8 cellular contexts compared by ENCODE assay signal in genomic region chr11:65858354-65859133, GRCh38. TPM values are rescaled to one million over a fixed set of nuclear protein-coding genes. Genes with fewer than 3 reads are reported as not detected.
A peak's percentile ranks its signal among the peaks of the same experiment; 100 is the strongest.
DNase-seq lines count a peak whose midpoint lies in the region; ATAC-seq and TF ChIP-seq lines count a peak whose summit lies in the region.

No MANE protein-coding gene starts in this region.

- H4K20me1 ChIP-seq in GM23248 (ENCODE audit: insufficient read depth) = peaks cover 23% of the 10 kb centered on the region; the same call in 1 of the 2 replicates

- 1% methylated on average over 32 of the region's 32 CpGs for WGBS in GM23248 (ENCODE audit: low coverage in 1 of 2, low lambda C conversion rate in 2 of 2, missing lambda C conversion rate in 2 of 2), 2 experiments

- H3K27ac ChIP-seq in GM23248 (peak overlapping the region; percentile 84), iPS-20b (ENCODE audit: low read length) (peak overlapping the region; percentile 42), thoracic aorta (peak overlapping the region; percentile 98)

- H3K27ac Mint-ChIP-seq in activated T-helper 17 cell treated with anti-CD3 and anti-CD28 coated beads, Interleukin-2, amount 50 U/mL, for 72 hours = peak overlapping the region; percentile 89

- H2AFZ ChIP-seq in GM23248 = peak overlapping the region; percentile 67

- H3K4me3 Mint-ChIP-seq in activated T-helper 17 cell treated with anti-CD3 and anti-CD28 coated beads, Interleukin-2, amount 50 U/mL, for 72 hours = peak overlapping the region; percentile 89

- no peaks in the 10 kb centered on the region for H3K27me3 Mint-ChIP-seq in activated T-helper 17 cell treated with anti-CD3 and anti-CD28 coated beads, Interleukin-2, amount 50 U/mL, for 72 hours

- TF ChIP-seq CTCF in AG09309 (IDR thresholded peaks at IDR 0.05; ENCODE audit: control insufficient read depth, insufficient read depth, low read depth, low read length, missing control alignments) (no peak), thoracic aorta (IDR thresholded peaks at IDR 0.05) (no peak)

- H3K9me3 Mint-ChIP-seq in activated T-helper 17 cell treated with anti-CD3 and anti-CD28 coated beads, Interleukin-2, amount 50 U/mL, for 72 hours = no peaks in the 10 kb centered on the region

- H3K9me3 ChIP-seq in GM23248 (ENCODE audit: low read depth) (no peaks in the 10 kb centered on the region), iPS-20b (ENCODE audit: insufficient read depth, low read depth, low read length) (no peaks in the 10 kb centered on the region), thoracic aorta (no peaks in the 10 kb centered on the region)

- peaks cover 78% of the 10 kb centered on the region for H3K36me3 Mint-ChIP-seq in activated T-helper 17 cell treated with anti-CD3 and anti-CD28 coated beads, Interleukin-2, amount 50 U/mL, for 72 hours (ENCODE audit: low read depth)

- H3K36me3 ChIP-seq in GM23248 (ENCODE audit: low read depth) (peaks cover 32% of the 10 kb centered on the region), iPS-20b (ENCODE audit: insufficient read depth, low read depth, low read length) (peaks cover 53% of the 10 kb centered on the region), thoracic aorta (peaks cover 42% of the 10 kb centered on the region)

- peak overlapping the region; percentile 66 for H3K9ac ChIP-seq in GM23248
- peak overlapping the region; percentile 85 for H3K9ac ChIP-seq in iPS-20b (ENCODE audit: low read depth, low read length)

- ATAC-seq in activated T-helper 17 cell treated with anti-CD3 and anti-CD28 coated beads, Interleukin-2, amount 50 U/mL, for 72 hours (replicated peaks) = no peak
- peak; percentile 28 for ATAC-seq in thoracic aorta (ENCODE audit: insufficient number of reproducible peaks, low FRiP score, low read depth)

- H3K4me1 ChIP-seq in GM23248 (ENCODE audit: insufficient read depth) = peaks cover 17% of the 10 kb centered on the region
- peaks cover 5% of the 10 kb centered on the region; the same call in 1 of the 2 replicates for H3K4me1 ChIP-seq in iPS-20b (ENCODE audit: insufficient read depth, low read length)
- H3K4me1 ChIP-seq in thoracic aorta (ENCODE audit: control insufficient read depth in 1 of 2, low read depth in 2 of 2) = peaks cover 24 to 46% of the 10 kb centered on the region in 2 donors

- H3K4me2 ChIP-seq in GM23248 (ENCODE audit: unreplicated experiment) = peak overlapping the region; percentile 94

- in situ Hi-C loops in GM23248 (cut with MboI) = no loop called here

- H3K27me3 ChIP-seq in GM23248 (replicated peaks; ENCODE audit: insufficient read depth) (no peaks in the 10 kb centered on the region), iPS-20b (ENCODE audit: insufficient read depth, low read length) (no peaks in the 10 kb centered on the region), thoracic aorta (replicated peaks; ENCODE audit: insufficient read depth) (no peaks in the 10 kb centered on the region)

- DNase-seq in AG09309 (ENCODE audit: low read depth) = no peak
- no peak for DNase-seq in GM23248
- no peak for DNase-seq in thoracic aorta (ENCODE audit: low spot score)
- no peak for DNase-seq in iPS-NIHi7 (ENCODE audit: extremely low spot score)
- no peak for DNase-seq in activated CD8-positive, alpha-beta memory T cell treated with anti-CD3 and anti-CD28 coated beads for 24 hours
- DNase-seq in NCI-H1930 (lab: John Stamatoyannopoulos, UW) = no peak

- peaks cover 69% of the 10 kb centered on the region for H3K79me2 ChIP-seq in GM23248 (ENCODE audit: insufficient read depth)

- peaks cover 25% of the 10 kb centered on the region for H3K4me1 Mint-ChIP-seq in activated T-helper 17 cell treated with anti-CD3 and anti-CD28 coated beads, Interleukin-2, amount 50 U/mL, for 72 hours

- H3K9me2 ChIP-seq in GM23248 (ENCODE audit: insufficient read depth) = no peaks in the 10 kb centered on the region

- H3F3A ChIP-seq in GM23248 (ENCODE audit: insufficient read depth) = peaks cover 61% of the 10 kb centered on the region

- H3K4me3 ChIP-seq in AG09309 (ENCODE audit: control insufficient read depth, low read depth, low read length) = peak overlapping the region; percentile 84
- peak overlapping the region; percentile 92 for H3K4me3 ChIP-seq in GM23248
- H3K4me3 ChIP-seq in iPS-20b (ENCODE audit: low read length) = peak overlapping the region; percentile 73
- peak overlapping the region; percentile 96 for H3K4me3 ChIP-seq in thoracic aorta

RNA-seq across cellular contexts. Expression of gene CFL1, which starts 0.6 kb away (rescaled TPM):
- total RNA-seq in GM23248 (2014; rRNA removed; shearing (Covaris generic)) = 1,045 and 1,312 TPM in 2 replicates
- 2,650 and 2,758 TPM in 2 replicates for polyA plus RNA-seq in GM23248 (2016; fragmentation: Nextera tagmentation; extraction: Ambion mirVana)
- total RNA-seq in activated T-helper 17 cell treated with anti-CD3 and anti-CD28 coated beads, Interleukin-2, amount 50 U/mL, for 72 hours = 1,000 to 10,000 TPM in 1 of 2 donors, 100 to 1,000 TPM in 1; 682 to 1,566 TPM
- 100 to 1,000 TPM; 565 to 797 TPM for total RNA-seq in thoracic aorta

RNA-seq across cellular contexts. Expression of gene MUS81, which starts 1.7 kb away (rescaled TPM):
- total RNA-seq in GM23248 (2014; rRNA removed; shearing (Covaris generic)) = 49.6 and 56.0 TPM in 2 replicates
- 39.4 and 42.0 TPM in 2 replicates for polyA plus RNA-seq in GM23248 (2016; fragmentation: Nextera tagmentation; extraction: Ambion mirVana)
- 10 to 100 TPM; 65.2 to 77.2 TPM for total RNA-seq in activated T-helper 17 cell treated with anti-CD3 and anti-CD28 coated beads, Interleukin-2, amount 50 U/mL, for 72 hours
- 10 to 100 TPM; 51.8 to 62.8 TPM for total RNA-seq in thoracic aorta

RNA-seq across cellular contexts. Expression of gene EFEMP2, which starts 14.1 kb away (rescaled TPM):
- 308 and 328 TPM in 2 replicates for total RNA-seq in GM23248 (2014; rRNA removed; shearing (Covaris generic))
- polyA plus RNA-seq in GM23248 (2016; fragmentation: Nextera tagmentation; extraction: Ambion mirVana) = 520 and 545 TPM in 2 replicates
- total RNA-seq in activated T-helper 17 cell treated with anti-CD3 and anti-CD28 coated beads, Interleukin-2, amount 50 U/mL, for 72 hours = 10 to 100 TPM; 11.5 to 76.3 TPM
- total RNA-seq in thoracic aorta = 100 to 1,000 TPM; 134 to 219 TPM

RNA-seq across cellular contexts. Expression of gene CTSW, which starts 21.1 kb away (rescaled TPM):
- 1.1 TPM in 1 of 2 replicates, not detected in the other for total RNA-seq in GM23248 (2014; rRNA removed; shearing (Covaris generic))
- 0.23 and 0.51 TPM in 2 replicates for polyA plus RNA-seq in GM23248 (2016; fragmentation: Nextera tagmentation; extraction: Ambion mirVana)
- 10 to 100 TPM in 1 of 2 donors, 1 to 10 TPM in 1; 5.4 to 23.6 TPM for total RNA-seq in activated T-helper 17 cell treated with anti-CD3 and anti-CD28 coated beads, Interleukin-2, amount 50 U/mL, for 72 hours
- total RNA-seq in thoracic aorta = 10 to 100 TPM in 1 of 2 donors, 1 to 10 TPM in 1; 1.6 to 13.7 TPM

RNA-seq across cellular contexts. Expression of gene SNX32, which starts 24.8 kb away (rescaled TPM):
- not detected in 2 replicates for total RNA-seq in GM23248 (2014; rRNA removed; shearing (Covaris generic))
- 0.51 and 0.98 TPM in 2 replicates for polyA plus RNA-seq in GM23248 (2016; fragmentation: Nextera tagmentation; extraction: Ambion mirVana)
- total RNA-seq in activated T-helper 17 cell treated with anti-CD3 and anti-CD28 coated beads, Interleukin-2, amount 50 U/mL, for 72 hours = 1 to 10 TPM; 1.6 to 6.6 TPM
- total RNA-seq in thoracic aorta = under 1 TPM in 1 of 2 donors, not detected in 1; 0.81 TPM

Comparison
In these comparisons a context has a peak if more than half of its experiments do, and no peak if none do; other contexts are left out.
1. H3K27ac ChIP-seq: peak in every context shown above with its lines; median percentile 98 in thoracic aorta; 84 in GM23248; 42 in iPS-20b.